8 cellular contexts compared by ENCODE assay signal in genomic region chr2:47335137-47335603, GRCh38. TPM values are rescaled to one million over a fixed set of nuclear protein-coding genes. Genes with fewer than 3 reads are reported as not detected.
DNase-seq lines count a peak whose midpoint lies in the region; FAIRE-seq and TF ChIP-seq lines count a peak whose summit lies in the region.
"Not testable (repeated sequence)": the region's sequence is repeated elsewhere in the genome, so short reads cannot be mapped to it uniquely, and the experiment has no call there.

No MANE protein-coding gene starts in this region.

- not testable (repeated sequence) for H3K9me3 ChIP-seq in Peyer's patch

- not testable (repeated sequence) for H3K27me3 ChIP-seq in Peyer's patch

- H3K27ac Mint-ChIP-seq in activated naive CD4-positive, alpha-beta T cell treated with anti-CD3 and anti-CD28 coated beads for 36 hours = not testable (repeated sequence)

- H3K4me3 Mint-ChIP-seq in activated naive CD4-positive, alpha-beta T cell treated with anti-CD3 and anti-CD28 coated beads for 36 hours = not testable (repeated sequence)

- not testable (repeated sequence) for H3K27ac ChIP-seq in Peyer's patch

- DNase-seq in COR-L47 (lab: John Stamatoyannopoulos, UW) (peak; percentile 69), H54 (ENCODE audit: insufficient read length, low spot score) (peak; percentile 67), NCI-H146 (lab: John Stamatoyannopoulos, UW) (peak; percentile 84), Peyer's patch (peak in 1 of 3 donors; percentile 74), fibroblast of pulmonary artery (ENCODE audit: low read depth) (peak; percentile 87), lung microvascular endothelial cell (ENCODE audit: low read depth in 2 of 2) (peak; percentile 74 to 79)
- DNase-seq in activated naive CD4-positive, alpha-beta T cell treated with anti-CD3 and anti-CD28 coated beads for 36 hours = peak; percentile 55
- DNase-seq in stimulated activated CD4-positive, alpha-beta T cell treated with anti-CD3 and anti-CD28 coated beads, TNF-alpha, amount 100 ng/mL, for 24 hours (ENCODE audit: low read depth in 3 of 3) = peak in 2 of 3 experiments; percentile 5 to 18

- H3K9me3 Mint-ChIP-seq in activated naive CD4-positive, alpha-beta T cell treated with anti-CD3 and anti-CD28 coated beads for 36 hours = not testable (repeated sequence)

- peak; percentile 60 for FAIRE-seq in H54 (lab: Jason Lieb, UNC)

- H3K27me3 Mint-ChIP-seq in activated naive CD4-positive, alpha-beta T cell treated with anti-CD3 and anti-CD28 coated beads for 36 hours (ENCODE audit: low read depth) = not testable (repeated sequence)

- not testable (repeated sequence) for H3K4me1 Mint-ChIP-seq in activated naive CD4-positive, alpha-beta T cell treated with anti-CD3 and anti-CD28 coated beads for 36 hours (ENCODE audit: low read depth)

- TF ChIP-seq POLR2A in H54 (IDR thresholded peaks at IDR 0.05; ENCODE audit: low read depth, low read length); Peyer's patch (IDR thresholded peaks at IDR 0.05): not testable (repeated sequence)

- intact Hi-C loops in activated naive CD4-positive, alpha-beta T cell treated with anti-CD3 and anti-CD28 coated beads for 36 hours (cut with micrococcal nuclease) = loop anchor here (1.0 kb wide), 3 partner anchors 53 to 771 kb away; no protein-coding TSS in a partner anchor

- H3K4me1 ChIP-seq in Peyer's patch = peaks cover 0 to 16% (median 2%) of the 10 kb centered on the region in 4 donors

- H3K4me3 ChIP-seq in Peyer's patch; fibroblast of pulmonary artery (replicated peaks; ENCODE audit: low read depth, low read length): not testable (repeated sequence)

- H3K36me3 ChIP-seq in Peyer's patch = not testable (repeated sequence)

- TF ChIP-seq CTCF in Peyer's patch (IDR thresholded peaks at IDR 0.05) = peak; percentile 22 to 92 (median 78)
- peak; percentile 70 for TF ChIP-seq CTCF in fibroblast of pulmonary artery (IDR thresholded peaks at IDR 0.05; ENCODE audit: low read length, missing control alignments)

- CTCF ChIA-PET in activated naive CD4-positive, alpha-beta T cell treated with anti-CD3 and anti-CD28 coated beads for 36 hours (lab: Charles Lee) = interaction anchor here (0.6 to 5.9 kb wide), 15 partner anchors 10 to 1080 kb away, joined by 3 to 65 read pairs (median 4); no protein-coding TSS in a partner anchor

- H3K36me3 Mint-ChIP-seq in activated naive CD4-positive, alpha-beta T cell treated with anti-CD3 and anti-CD28 coated beads for 36 hours (ENCODE audit: low read depth) = not testable (repeated sequence)

RNA-seq across cellular contexts. Expression of gene EPCAM, which starts 33.9 kb away (rescaled TPM):
- total RNA-seq in Peyer's patch = 100 to 1,000 TPM in 3 of 4 donors, 10 to 100 TPM in 1; 62.7 to 969 (median 724) TPM
- under 1 TPM; 0.17 to 0.30 TPM for total RNA-seq in activated naive CD4-positive, alpha-beta T cell treated with anti-CD3 and anti-CD28 coated beads for 36 hours
- total RNA-seq in lung microvascular endothelial cell = 0.20 and 0.22 TPM in 2 replicates

Comparison
In these comparisons a context has a peak if more than half of its experiments do, and no peak if none do; other contexts are left out.
1. RNA of gene EPCAM, which starts 33.9 kb away (total RNA-seq): 62.7 to 969 TPM in Peyer's patch; 0.17 to 0.30 TPM in activated naive CD4-positive, alpha-beta T cell treated with anti-CD3 and anti-CD28 coated beads for 36 hours and 0.20 to 0.22 TPM in lung microvascular endothelial cell; every median in the first group is over 10 times any median in the second.